In the genomic region with DNA sequence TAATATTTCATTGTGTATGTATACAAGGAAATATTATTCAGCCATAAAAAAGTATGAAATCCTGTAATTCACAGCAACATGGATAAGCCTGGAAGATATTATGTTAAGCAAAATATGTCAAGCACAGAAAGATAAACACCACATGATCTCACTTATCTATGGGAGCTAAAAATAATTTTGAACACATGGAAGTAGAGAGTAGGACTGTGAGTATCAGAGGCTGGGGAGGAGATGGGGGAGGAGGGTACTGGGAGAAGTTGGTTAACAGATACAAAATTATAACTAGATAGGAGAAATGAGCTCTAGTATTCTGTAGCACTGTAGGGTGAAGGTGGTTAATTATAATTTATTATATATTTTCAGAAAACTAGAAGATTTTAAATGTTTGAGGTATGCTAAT, we compare ENCODE assay signal across 26 cellular contexts.
A peak's percentile ranks its signal among the peaks of the same experiment; 100 is the strongest.
DNase-seq lines count a peak whose midpoint lies in the region; ATAC-seq, FAIRE-seq and TF ChIP-seq lines count a peak whose summit lies in the region.
"Had no signal": no experiment of that assay in that cellular context is flagged by ENCODE, and none has a peak within 500 bp of the region (broad histone marks: within the 10 kb centered on the region; RNA-seq: fewer than 3 reads in every experiment).

No MANE protein-coding gene starts in this region.

- H3K27me3 ChIP-seq in astrocyte (ENCODE audit: insufficient read depth, low read length) = no peaks in the 10 kb centered on the region
- H3K27me3 ChIP-seq: BE2C; BLaER1 treated with 17β-estradiol and CSF1 and Interleukin-3, amounts not matched to agents 10 nM and 100 nM had no signal

- H4K20me1 ChIP-seq in astrocyte (ENCODE audit: insufficient read depth, low read length) = no peaks in the 10 kb centered on the region

- peak overlapping the region; percentile 61 for H3K4me3 Mint-ChIP-seq in astrocyte (ENCODE audit: unreplicated experiment)
- no peak overlapping the region for H3K4me3 Mint-ChIP-seq in activated T-helper 17 cell treated with anti-CD3 and anti-CD28 coated beads, Interleukin-2, amount 50 U/mL, for 72 hours
- H3K4me3 Mint-ChIP-seq: CD14-positive monocyte; CD4-positive, alpha-beta T cell; CD8-positive, alpha-beta memory T cell had no signal

- peaks cover 4% of the 10 kb centered on the region for H3K9me3 Mint-ChIP-seq in astrocyte (ENCODE audit: unreplicated experiment)
- H3K9me3 Mint-ChIP-seq in activated T-helper 17 cell treated with anti-CD3 and anti-CD28 coated beads, Interleukin-2, amount 50 U/mL, for 72 hours = no peaks in the 10 kb centered on the region
- H3K9me3 Mint-ChIP-seq: CD4-positive, alpha-beta T cell had no signal

- H3K4me2 ChIP-seq in astrocyte (ENCODE audit: low read length) = no peak overlapping the region

- FAIRE-seq in astrocyte (lab: Jason Lieb, UNC) = no peak
- FAIRE-seq: A549, D721Med, G401.6, GM12892, GM19239, H1 had no signal

- no peak overlapping the region for H3K27ac ChIP-seq in astrocyte (ENCODE audit: low read depth, low read length)
- H3K27ac ChIP-seq: GM23248 had no signal

- TF ChIP-seq CTCF in astrocyte (IDR thresholded peaks at IDR 0.05; ENCODE audit: insufficient read depth, low read depth, low read length) (no peak), choroid plexus epithelial cell (conservative IDR thresholded peaks at IDR 0.05; ENCODE audit: low read depth, low read length) (no peak)

- no peak overlapping the region for H3K27ac Mint-ChIP-seq in astrocyte (ENCODE audit: unreplicated experiment)
- H3K27ac Mint-ChIP-seq in activated T-helper 17 cell treated with anti-CD3 and anti-CD28 coated beads, Interleukin-2, amount 50 U/mL, for 72 hours = no peak overlapping the region
- H3K27ac Mint-ChIP-seq: CD4-positive, alpha-beta T cell; CD8-positive, alpha-beta memory T cell had no signal

- H3K36me3 ChIP-seq in astrocyte (ENCODE audit: insufficient read depth, low read length) = no peaks in the 10 kb centered on the region
- H3K36me3 ChIP-seq: BE2C had no signal

- no peaks in the 10 kb centered on the region for H3K27me3 Mint-ChIP-seq in astrocyte (ENCODE audit: low read depth, unreplicated experiment)
- H3K27me3 Mint-ChIP-seq in activated T-helper 17 cell treated with anti-CD3 and anti-CD28 coated beads, Interleukin-2, amount 50 U/mL, for 72 hours = peaks cover 23% of the 10 kb centered on the region

- H3K9me3 ChIP-seq in astrocyte (ENCODE audit: insufficient read depth, low read depth, low read length) = peaks cover 3% of the 10 kb centered on the region

- peak; percentile 36 for ATAC-seq in left ventricle myocardium superior
- ATAC-seq in GM19035 (IDR thresholded peaks at IDR 0.05; ENCODE audit: unreplicated experiment) = no peak
- no peak for ATAC-seq in activated T-helper 17 cell treated with anti-CD3 and anti-CD28 coated beads, Interleukin-2, amount 50 U/mL, for 72 hours (replicated peaks)
- ATAC-seq: A549 had no signal

- DNase-seq in left ventricle myocardium superior (no peak), cardiac septum (ENCODE audit: low spot score) (no peak), astrocyte (ENCODE audit: low read depth) (no peak), choroid plexus epithelial cell (ENCODE audit: low read depth) (peak; percentile 51), kidney tubule cell (ENCODE audit: low spot score) (no peak)
- DNase-seq: 8988T; ACHN; AML-193; BE2C; CD4-positive, alpha-beta T cell; CD8-positive, alpha-beta memory T cell; DMS 273 treated with DMSO at 0.1 percent for 48 hours; DND-41; GM23248; H7; HCEC 1CT had no signal

- intact Hi-C loops in left ventricle myocardium superior (cut with micrococcal nuclease) = no loop called here
- intact Hi-C loops in cardiac septum (cut with DNase I) = no loop called here

- H3K9ac ChIP-seq in astrocyte (ENCODE audit: low read length) = no peak overlapping the region
- H3K9ac ChIP-seq: BLaER1 treated with 17β-estradiol and CSF1 and Interleukin-3, amounts not matched to agents 10 nM and 100 nM; GM23248 had no signal

- no peak overlapping the region for H3K4me3 ChIP-seq in astrocyte (ENCODE audit: insufficient read depth, low read depth, low read length)
- H3K4me3 ChIP-seq in choroid plexus epithelial cell (ENCODE audit: low read depth, low read length) = no peak overlapping the region
- H3K4me3 ChIP-seq: A549; BLaER1 treated with 17β-estradiol and CSF1 and Interleukin-3, amounts not matched to agents 10 nM and 100 nM; GM23248 had no signal

- H3K79me2 ChIP-seq in astrocyte (ENCODE audit: insufficient read depth, low read length) = no peaks in the 10 kb centered on the region

- H3K4me1 ChIP-seq in astrocyte (ENCODE audit: insufficient read depth, low read length) = peaks cover 5% of the 10 kb centered on the region
- H3K4me1 ChIP-seq: BE2C had no signal

- H3K36me3 Mint-ChIP-seq in astrocyte (ENCODE audit: low read depth, unreplicated experiment) = peaks cover 2% of the 10 kb centered on the region
- H3K36me3 Mint-ChIP-seq in activated T-helper 17 cell treated with anti-CD3 and anti-CD28 coated beads, Interleukin-2, amount 50 U/mL, for 72 hours (ENCODE audit: low read depth) = no peaks in the 10 kb centered on the region
- H3K36me3 Mint-ChIP-seq: CD14-positive monocyte; CD8-positive, alpha-beta memory T cell had no signal

- peaks cover 28% of the 10 kb centered on the region for H3K4me1 Mint-ChIP-seq in astrocyte (ENCODE audit: low read depth, unreplicated experiment)
- H3K4me1 Mint-ChIP-seq in activated T-helper 17 cell treated with anti-CD3 and anti-CD28 coated beads, Interleukin-2, amount 50 U/mL, for 72 hours = no peaks in the 10 kb centered on the region
- H3K4me1 Mint-ChIP-seq: CD8-positive, alpha-beta memory T cell had no signal

- H2AFZ ChIP-seq in astrocyte (ENCODE audit: low read depth, low read length) = no peak overlapping the region
- H2AFZ ChIP-seq: GM23248 had no signal
